Comparison of ENCODE assay signal across 27 cellular contexts in the genomic region with DNA sequence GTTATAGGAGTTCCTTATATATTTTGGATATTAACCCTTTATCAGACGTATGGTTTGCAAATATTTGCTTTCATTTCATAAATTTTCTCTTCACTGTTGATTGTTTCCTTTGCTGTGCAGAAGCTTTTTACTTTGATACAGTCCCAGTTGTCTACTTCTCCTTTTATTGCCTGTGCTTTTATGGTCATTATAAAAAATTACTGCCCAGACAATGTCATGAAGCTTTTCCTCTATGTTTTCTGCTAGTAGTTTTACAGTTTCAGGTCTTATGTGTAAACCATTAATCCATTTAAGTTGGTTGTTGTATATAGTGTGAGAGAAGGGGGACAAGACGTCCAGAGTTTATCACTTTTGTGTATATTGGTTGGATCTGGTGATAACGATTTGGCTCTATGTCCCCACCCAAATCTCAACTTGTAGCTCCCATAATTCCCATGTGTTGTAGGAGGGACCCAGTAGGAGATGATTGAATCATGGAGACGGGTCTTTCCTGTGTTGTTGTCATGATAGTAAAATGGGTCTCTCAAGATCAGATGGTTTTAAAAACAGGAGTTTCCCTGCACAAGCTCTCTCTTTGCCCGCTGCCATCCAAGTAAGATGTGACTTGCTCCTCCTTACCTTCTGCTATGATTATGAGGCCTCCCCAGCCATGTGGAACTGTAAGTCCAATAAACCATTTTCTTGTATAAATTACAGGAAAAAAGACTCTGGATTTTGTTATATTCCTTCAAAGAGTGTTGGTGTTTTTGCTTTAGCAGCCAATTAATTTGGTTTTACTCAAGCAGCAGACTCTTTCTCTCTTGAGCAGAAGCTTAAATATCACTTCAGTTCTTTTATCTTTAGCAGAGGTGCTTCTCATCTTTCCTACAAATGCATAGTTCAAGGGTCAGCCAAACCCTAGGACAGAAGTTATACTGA.
"Had no signal": no experiment of that assay in that cellular context is flagged by ENCODE, and none has a peak within 500 bp of the region (broad histone marks: within the 10 kb centered on the region; RNA-seq: fewer than 3 reads in every experiment).

No MANE protein-coding gene starts in this region.

- H3K4me1 Mint-ChIP-seq: activated naive CD8-positive, alpha-beta T cell treated with anti-CD3 and anti-CD28 coated beads, Interleukin-2, amount 10 ng/mL, durations not matched to agents 7 days and 5 days had no signal

- H3K27ac Mint-ChIP-seq: activated naive CD8-positive, alpha-beta T cell treated with anti-CD3 and anti-CD28 coated beads, Interleukin-2, amount 10 ng/mL, durations not matched to agents 7 days and 5 days; activated T-helper 2 cell treated with anti-CD3 and anti-CD28 coated beads, Interferon-gamma antibody, Interleukin-2, Interleukin-4, amounts not matched to agents 10 μg/mL and 5 μg/mL and 100 μg/mL, durations not matched to agents 14 hours and 24 hours and 36 hours; T-helper 17 cell; WTC11 had no signal

- H3K4me1 ChIP-seq: adrenal gland, Peyer's patch, SJCRH30 had no signal

- H3K4me3 Mint-ChIP-seq: activated naive CD8-positive, alpha-beta T cell treated with anti-CD3 and anti-CD28 coated beads, Interleukin-2, amount 10 ng/mL, durations not matched to agents 7 days and 5 days; activated T-cell treated with anti-CD3 and anti-CD28 coated beads, Interleukin-2, amount 50 U/mL, for 72 hours; T-helper 17 cell; WTC11 had no signal

- H3K27ac ChIP-seq: adrenal gland, Peyer's patch, RWPE1, SJCRH30 had no signal

- DNase-seq: activated CD4-positive, alpha-beta T cell treated with anti-CD3 and anti-CD28 coated beads for 48 hours; activated CD4-positive, alpha-beta T cell treated with anti-CD3 and anti-CD28 coated beads, Interleukin-2, amount 50 U/mL, for 48 hours; activated CD4-positive, CD25-positive, alpha-beta regulatory T cell treated with anti-CD3 and anti-CD28 coated beads, Interleukin-2, amount 50 U/mL, for 72 hours; activated CD8-positive, alpha-beta memory T cell treated with anti-CD3 and anti-CD28 coated beads, Interleukin-2, amount 50 U/mL, for 4 hours; activated naive CD4-positive, alpha-beta T cell treated with anti-CD3 and anti-CD28 coated beads, Interleukin-2, amount 50 U/mL, for 16 hours; activated naive CD8-positive, alpha-beta T cell treated with anti-CD3 and anti-CD28 coated beads, Interleukin-2, amount 10 ng/mL, durations not matched to agents 7 days and 5 days; activated T-cell treated with anti-CD3 and anti-CD28 coated beads, Interleukin-2, amount 50 U/mL, for 72 hours; adrenal gland; anterior cingulate cortex; Kasumi-1; KBM-7; NCI-H1105 treated with DMSO at 0.1 percent for 48 hours; NCI-H146; NCI-H187 treated with DMSO at 0.1 percent for 48 hours; NCI-H2081 treated with DMSO at 0.1 percent for 48 hours; NCI-H446; NCI-H524; Peyer's patch; Right ventricle myocardium superior; SJCRH30; SK-N-SH; SW 1271; T-helper 17 cell; T-helper 9 cell had no signal

- H3K36me3 ChIP-seq: adrenal gland, Peyer's patch had no signal

- H3K4me3 ChIP-seq: adrenal gland, Peyer's patch, SJCRH30 had no signal

- ATAC-seq: activated T-cell treated with anti-CD3 and anti-CD28 coated beads, Interleukin-2, amount 50 U/mL, for 72 hours; T-helper 17 cell; WTC11 had no signal
